Comparison of ENCODE assay signal across 1 cellular context in genomic region chr6:23348185-23348584, GRCh38.
TF ChIP-seq lines count a peak whose summit lies in the region.

No MANE protein-coding gene starts in this region.

TF ChIP-seq in SK-N-SH, 30 proteins besides CTCF, POLR2A, EP300 and RAD21 (continued from another document):
- TF ChIP-seq, protein P1, sequence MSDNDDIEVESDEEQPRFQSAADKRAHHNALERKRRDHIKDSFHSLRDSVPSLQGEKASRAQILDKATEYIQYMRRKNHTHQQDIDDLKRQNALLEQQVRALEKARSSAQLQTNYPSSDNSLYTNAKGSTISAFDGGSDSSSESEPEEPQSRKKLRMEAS (IDR thresholded peaks at IDR 0.05; ENCODE audit: low read depth): no peak
- TF ChIP-seq, protein P2, sequence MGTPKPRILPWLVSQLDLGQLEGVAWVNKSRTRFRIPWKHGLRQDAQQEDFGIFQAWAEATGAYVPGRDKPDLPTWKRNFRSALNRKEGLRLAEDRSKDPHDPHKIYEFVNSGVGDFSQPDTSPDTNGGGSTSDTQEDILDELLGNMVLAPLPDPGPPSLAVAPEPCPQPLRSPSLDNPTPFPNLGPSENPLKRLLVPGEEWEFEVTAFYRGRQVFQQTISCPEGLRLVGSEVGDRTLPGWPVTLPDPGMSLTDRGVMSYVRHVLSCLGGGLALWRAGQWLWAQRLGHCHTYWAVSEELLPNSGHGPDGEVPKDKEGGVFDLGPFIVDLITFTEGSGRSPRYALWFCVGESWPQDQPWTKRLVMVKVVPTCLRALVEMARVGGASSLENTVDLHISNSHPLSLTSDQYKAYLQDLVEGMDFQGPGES (IDR thresholded peaks at IDR 0.05; ENCODE audit: low read depth, low read length): no peak
- no peak for TF ChIP-seq SMC3 (IDR thresholded peaks at IDR 0.05; ENCODE audit: low read depth, low read length)
